12 cellular contexts compared by ENCODE assay signal in the genomic region with DNA sequence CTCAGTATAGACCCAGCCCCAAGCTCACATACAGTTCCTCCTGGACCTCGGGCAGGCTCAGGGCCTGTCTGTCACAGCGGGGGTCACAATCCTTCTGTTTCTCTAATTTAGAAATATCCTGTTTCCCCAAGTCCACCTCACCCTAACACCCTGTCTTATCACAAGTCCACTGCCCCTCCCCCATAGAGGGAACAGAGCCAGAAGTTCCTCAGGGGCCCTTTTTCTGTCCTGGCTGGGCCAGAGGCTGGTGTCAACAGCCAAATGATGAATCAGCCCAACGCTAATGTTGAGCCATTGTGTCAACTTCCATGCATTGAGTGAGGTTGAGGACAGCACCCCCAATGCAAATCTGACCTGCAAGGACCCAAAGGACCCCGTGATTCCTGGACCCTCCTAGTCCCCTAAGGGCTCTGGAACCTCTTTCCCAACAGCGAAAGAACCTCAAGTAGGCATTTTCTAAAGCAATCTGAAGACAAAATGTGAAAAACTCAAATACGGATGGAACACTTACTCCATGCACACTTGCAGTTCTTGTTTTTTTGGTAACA. TPM values are rescaled to one million over a fixed set of nuclear protein-coding genes. Genes with fewer than 3 reads are reported as not detected.
A peak's percentile ranks its signal among the peaks of the same experiment; 100 is the strongest.
DNase-seq lines count a peak whose midpoint lies in the region; ATAC-seq and TF ChIP-seq lines count a peak whose summit lies in the region.
"Had no signal": no experiment of that assay in that cellular context is flagged by ENCODE, and none has a peak within 500 bp of the region (broad histone marks: within the 10 kb centered on the region; RNA-seq: fewer than 3 reads in every experiment).

No MANE protein-coding gene starts in this region.

- no peak overlapping the region for H3K14ac ChIP-seq in trophoblast cell (ENCODE audit: low read length)

- H3K4me3 ChIP-seq in fibroblast of the aortic adventitia (ENCODE audit: low read depth, low read length) (no peak overlapping the region), trophoblast cell (ENCODE audit: low read depth, low read length) (no peak overlapping the region), lower leg skin (ENCODE audit: low read depth, poor library complexity, severe bottlenecking) (no peak overlapping the region)
- H3K4me3 ChIP-seq: body of pancreas had no signal

- no peaks in the 10 kb centered on the region for H3K9me3 ChIP-seq in trophoblast cell (ENCODE audit: insufficient read depth, low read depth, low read length)
- H3K9me3 ChIP-seq: body of pancreas had no signal

- H3K79me1 ChIP-seq in trophoblast cell (ENCODE audit: low read length): peaks cover 9% of the 10 kb centered on the region

- H2BK5ac ChIP-seq in trophoblast cell (ENCODE audit: low read depth, low read length, poor library complexity): no peak overlapping the region

- H3K79me2 ChIP-seq in trophoblast cell (ENCODE audit: control insufficient read depth, insufficient read depth, low read length, poor library complexity): no peaks in the 10 kb centered on the region

- H3K4me2 ChIP-seq in trophoblast cell (ENCODE audit: low read length): no peak overlapping the region

- ATAC-seq in HG02588 (IDR thresholded peaks at IDR 0.05; ENCODE audit: unreplicated experiment): no peak
- ATAC-seq in HG02798 (IDR thresholded peaks at IDR 0.05; ENCODE audit: poor library complexity, unreplicated experiment): no peak
- ATAC-seq: activated T-cell treated with anti-CD3 and anti-CD28 coated beads, Interleukin-2, amount 50 U/mL, for 4 hours; body of pancreas had no signal

- no peak overlapping the region for H3K18ac ChIP-seq in trophoblast cell (ENCODE audit: low read length)

- TF ChIP-seq CTCF in fibroblast of the aortic adventitia (IDR thresholded peaks at IDR 0.05; ENCODE audit: insufficient read depth, low read length): no peak
- TF ChIP-seq CTCF in lower leg skin (IDR thresholded peaks at IDR 0.05): no peak

- no peaks in the 10 kb centered on the region for H3K36me3 ChIP-seq in trophoblast cell (ENCODE audit: control insufficient read depth in 1 of 2, insufficient read depth in 2 of 2, low read length in 2 of 2)

- H4K12ac ChIP-seq in trophoblast cell (ENCODE audit: low read depth, low read length): no peak overlapping the region

- no peak overlapping the region for H2BK12ac ChIP-seq in trophoblast cell (ENCODE audit: low read length)

- DNase-seq in EH (ENCODE audit: low read depth) (peak; percentile 36), SIG-M5 (lab: John Stamatoyannopoulos, UW) (peak; percentile 22), fibroblast of the aortic adventitia (ENCODE audit: low read depth) (peak; percentile 47), trophoblast cell (no peak), lower leg skin (ENCODE audit: low spot score in 2 of 2) (no peak), NCI-H345 (lab: John Stamatoyannopoulos, UW) (no peak)
- DNase-seq: activated T-cell treated with anti-CD3 and anti-CD28 coated beads, Interleukin-2, amount 50 U/mL, for 4 hours; GDM1; NCI-H2081 had no signal

- H3K23ac ChIP-seq in trophoblast cell (ENCODE audit: low read length): no peak overlapping the region

- no CpG with 5 or more reads among the region's 6 CpGs for WGBS in trophoblast cell (ENCODE audit: extremely low coverage, insufficient coverage, insufficient read length)
- WGBS in lower leg skin, 2 donors: 66 to 70% methylated on average over 6 of the region's 6 CpGs

- H2BK120ac ChIP-seq in trophoblast cell (ENCODE audit: insufficient read depth, low read length, poor library complexity): no peak overlapping the region

- intact Hi-C loops in lower leg skin (cut with DNase I; ENCODE audit: low total_unique reads): no loop called here

- H3K4me1 ChIP-seq in trophoblast cell (ENCODE audit: control insufficient read depth in 1 of 2, insufficient read depth in 2 of 2, low read length in 2 of 2): peaks cover 11 to 12% of the 10 kb centered on the region in 2 experiments
- H3K4me1 ChIP-seq: body of pancreas had no signal

- TF ChIP-seq POLR2A in lower leg skin (IDR thresholded peaks at IDR 0.05): no peak

- H3K9ac ChIP-seq in trophoblast cell (ENCODE audit: low read length): no peak overlapping the region

- H2AK5ac ChIP-seq in trophoblast cell (ENCODE audit: low read length): no peak overlapping the region

- peak overlapping the region; percentile 20 for H2AFZ ChIP-seq in trophoblast cell (ENCODE audit: insufficient read depth, low read length, poor library complexity)

- H4K91ac ChIP-seq in trophoblast cell (ENCODE audit: low read depth, low read length): no peak overlapping the region

- no peak overlapping the region for H4K8ac ChIP-seq in trophoblast cell (ENCODE audit: low read depth, low read length)

- no peak overlapping the region for H3K4ac ChIP-seq in trophoblast cell (ENCODE audit: low read depth, low read length)

- no peak overlapping the region for H3K27ac ChIP-seq in trophoblast cell (ENCODE audit: low read depth, low read length)

- H3K27me3 ChIP-seq in trophoblast cell (ENCODE audit: insufficient read depth, low read length): no peaks in the 10 kb centered on the region
- H3K27me3 ChIP-seq: body of pancreas had no signal

RNA-seq across cellular contexts. Expression of a gene that starts 58.6 kb away (rescaled TPM):
- total RNA-seq in fibroblast of the aortic adventitia (ENCODE audit: low replicate concordance) (1.2 and 7.4 TPM in 2 replicates), lower leg skin (10 to 100 TPM; 21.8 to 95.1 (median 38.1) TPM)
- 0.04 and 0.07 TPM in 2 replicates for polyA plus RNA-seq in trophoblast cell (2013)

Comparison
In these comparisons a context has a peak if more than half of its experiments do, and no peak if none do; other contexts are left out.
1. DNase-seq: peak in EH (single experiment), SIG-M5 (single experiment) and fibroblast of the aortic adventitia (single experiment); none in trophoblast cell (0 of 2), lower leg skin (0 of 2) and NCI-H345 (single experiment).